Comparison of ENCODE assay signal across 1 cellular context in genomic region chr13:30114586-30115256, GRCh38.
A peak's percentile ranks its signal among the peaks of the same experiment; 100 is the strongest.
TF ChIP-seq lines count a peak whose summit lies in the region.

No MANE protein-coding gene starts in this region.

TF ChIP-seq in HepG2, 621 proteins besides CTCF, POLR2A, EP300 and RAD21 (continued from another document and continues in another):
- TF ChIP-seq ZNF318 (CRISPR knock-in tag; IDR thresholded peaks at IDR 0.05) (no peak), CBX5 (CRISPR knock-in tag; IDR thresholded peaks at IDR 0.05; ENCODE audit: borderline replicate concordance) (no peak; the same call in 1 of the 2 replicates), ZFP37 (CRISPR knock-in tag; IDR thresholded peaks at IDR 0.05; ENCODE audit: borderline replicate concordance) (no peak), RFXAP (CRISPR knock-in tag; IDR thresholded peaks at IDR 0.05; ENCODE audit: borderline replicate concordance) (peak; percentile 48; the same call in 1 of the 2 replicates), RFX3 (CRISPR knock-in tag; IDR thresholded peaks at IDR 0.05) (no peak), SIN3A (IDR thresholded peaks at IDR 0.05; ENCODE audit: borderline replicate concordance, low read depth, low read length) (no peak), ZNF276 (CRISPR knock-in tag; IDR thresholded peaks at IDR 0.05; ENCODE audit: low read depth) (no peak), CREB3 (CRISPR knock-in tag; IDR thresholded peaks at IDR 0.05) (no peak), CCAR2 (optimal IDR thresholded peaks at IDR 0.05; ENCODE audit: low read depth, low read length) (no peak), NR3C1 (CRISPR knock-in tag; IDR thresholded peaks at IDR 0.05) (no peak), RXRB (CRISPR knock-in tag; IDR thresholded peaks at IDR 0.05; ENCODE audit: borderline replicate concordance) (no peak; the same call in 1 of the 2 replicates), HNRNPUL1 (IDR thresholded peaks at IDR 0.05; ENCODE audit: low read depth, low read length) (no peak), IRF9 (CRISPR knock-in tag; IDR thresholded peaks at IDR 0.05; ENCODE audit: borderline replicate concordance) (0 out of 2 replicates have a peak, but pooled peaks have one; percentile 55), MXI1 (IDR thresholded peaks at IDR 0.05; ENCODE audit: borderline replicate concordance, low read depth, low read length) (peak; percentile 27; the same call in 1 of the 3 replicates), SPEN (CRISPR knock-in tag; IDR thresholded peaks at IDR 0.05; ENCODE audit: low read depth) (0 out of 2 replicates have a peak, but pooled peaks have one; percentile 43), STAT5B (CRISPR knock-in tag; IDR thresholded peaks at IDR 0.05) (no peak), KLF12 (CRISPR knock-in tag; IDR thresholded peaks at IDR 0.05; ENCODE audit: borderline replicate concordance) (0 out of 2 replicates have a peak, but pooled peaks have one; percentile 56), PLRG1 (conservative IDR thresholded peaks at IDR 0.05) (no peak), FOSL2 (CRISPR knock-in tag; IDR thresholded peaks at IDR 0.05) (peak; percentile 61), ZNF230 (CRISPR knock-in tag; IDR thresholded peaks at IDR 0.05) (no peak; the same call in 1 of the 2 replicates), GATAD1 (CRISPR knock-in tag; IDR thresholded peaks at IDR 0.05) (no peak), SNAPC5 (CRISPR knock-in tag; IDR thresholded peaks at IDR 0.05; ENCODE audit: borderline replicate concordance) (no peak), FLYWCH1 (CRISPR knock-in tag; IDR thresholded peaks at IDR 0.05) (no peak), MLX (CRISPR knock-in tag; IDR thresholded peaks at IDR 0.05) (no peak), TBL1XR1 (IDR thresholded peaks at IDR 0.05; ENCODE audit: borderline replicate concordance, low read length, partially characterized antibody) (no peak), ATAD3A (CRISPR knock-in tag; IDR thresholded peaks at IDR 0.05) (no peak)
- TF ChIP-seq, protein P1, sequence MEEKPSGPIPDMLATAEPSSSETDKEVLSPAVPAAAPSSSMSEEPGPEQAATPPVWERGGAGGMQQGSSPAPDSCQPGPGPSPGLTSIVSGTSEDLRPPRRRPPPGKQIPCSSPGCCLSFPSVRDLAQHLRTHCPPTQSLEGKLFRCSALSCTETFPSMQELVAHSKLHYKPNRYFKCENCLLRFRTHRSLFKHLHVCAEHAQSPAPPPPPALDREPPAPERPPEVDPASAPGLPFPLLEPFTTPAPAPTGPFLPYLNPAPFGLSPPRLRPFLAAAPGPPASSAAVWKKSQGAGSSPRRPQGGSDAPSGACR (CRISPR knock-in tag; IDR thresholded peaks at IDR 0.05), result no peak
- TF ChIP-seq, protein P2, sequence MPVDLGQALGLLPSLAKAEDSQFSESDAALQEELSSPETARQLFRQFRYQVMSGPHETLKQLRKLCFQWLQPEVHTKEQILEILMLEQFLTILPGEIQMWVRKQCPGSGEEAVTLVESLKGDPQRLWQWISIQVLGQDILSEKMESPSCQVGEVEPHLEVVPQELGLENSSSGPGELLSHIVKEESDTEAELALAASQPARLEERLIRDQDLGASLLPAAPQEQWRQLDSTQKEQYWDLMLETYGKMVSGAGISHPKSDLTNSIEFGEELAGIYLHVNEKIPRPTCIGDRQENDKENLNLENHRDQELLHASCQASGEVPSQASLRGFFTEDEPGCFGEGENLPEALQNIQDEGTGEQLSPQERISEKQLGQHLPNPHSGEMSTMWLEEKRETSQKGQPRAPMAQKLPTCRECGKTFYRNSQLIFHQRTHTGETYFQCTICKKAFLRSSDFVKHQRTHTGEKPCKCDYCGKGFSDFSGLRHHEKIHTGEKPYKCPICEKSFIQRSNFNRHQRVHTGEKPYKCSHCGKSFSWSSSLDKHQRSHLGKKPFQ (CRISPR knock-in tag; IDR thresholded peaks at IDR 0.05; ENCODE audit: insufficient replicate concordance), result no peak
- TF ChIP-seq, protein P3, sequence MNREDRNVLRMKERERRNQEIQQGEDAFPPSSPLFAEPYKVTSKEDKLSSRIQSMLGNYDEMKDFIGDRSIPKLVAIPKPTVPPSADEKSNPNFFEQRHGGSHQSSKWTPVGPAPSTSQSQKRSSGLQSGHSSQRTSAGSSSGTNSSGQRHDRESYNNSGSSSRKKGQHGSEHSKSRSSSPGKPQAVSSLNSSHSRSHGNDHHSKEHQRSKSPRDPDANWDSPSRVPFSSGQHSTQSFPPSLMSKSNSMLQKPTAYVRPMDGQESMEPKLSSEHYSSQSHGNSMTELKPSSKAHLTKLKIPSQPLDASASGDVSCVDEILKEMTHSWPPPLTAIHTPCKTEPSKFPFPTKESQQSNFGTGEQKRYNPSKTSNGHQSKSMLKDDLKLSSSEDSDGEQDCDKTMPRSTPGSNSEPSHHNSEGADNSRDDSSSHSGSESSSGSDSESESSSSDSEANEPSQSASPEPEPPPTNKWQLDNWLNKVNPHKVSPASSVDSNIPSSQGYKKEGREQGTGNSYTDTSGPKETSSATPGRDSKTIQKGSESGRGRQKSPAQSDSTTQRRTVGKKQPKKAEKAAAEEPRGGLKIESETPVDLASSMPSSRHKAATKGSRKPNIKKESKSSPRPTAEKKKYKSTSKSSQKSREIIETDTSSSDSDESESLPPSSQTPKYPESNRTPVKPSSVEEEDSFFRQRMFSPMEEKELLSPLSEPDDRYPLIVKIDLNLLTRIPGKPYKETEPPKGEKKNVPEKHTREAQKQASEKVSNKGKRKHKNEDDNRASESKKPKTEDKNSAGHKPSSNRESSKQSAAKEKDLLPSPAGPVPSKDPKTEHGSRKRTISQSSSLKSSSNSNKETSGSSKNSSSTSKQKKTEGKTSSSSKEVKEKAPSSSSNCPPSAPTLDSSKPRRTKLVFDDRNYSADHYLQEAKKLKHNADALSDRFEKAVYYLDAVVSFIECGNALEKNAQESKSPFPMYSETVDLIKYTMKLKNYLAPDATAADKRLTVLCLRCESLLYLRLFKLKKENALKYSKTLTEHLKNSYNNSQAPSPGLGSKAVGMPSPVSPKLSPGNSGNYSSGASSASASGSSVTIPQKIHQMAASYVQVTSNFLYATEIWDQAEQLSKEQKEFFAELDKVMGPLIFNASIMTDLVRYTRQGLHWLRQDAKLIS (CRISPR knock-in tag; IDR thresholded peaks at IDR 0.05), result no peak
- TF ChIP-seq, protein P4, sequence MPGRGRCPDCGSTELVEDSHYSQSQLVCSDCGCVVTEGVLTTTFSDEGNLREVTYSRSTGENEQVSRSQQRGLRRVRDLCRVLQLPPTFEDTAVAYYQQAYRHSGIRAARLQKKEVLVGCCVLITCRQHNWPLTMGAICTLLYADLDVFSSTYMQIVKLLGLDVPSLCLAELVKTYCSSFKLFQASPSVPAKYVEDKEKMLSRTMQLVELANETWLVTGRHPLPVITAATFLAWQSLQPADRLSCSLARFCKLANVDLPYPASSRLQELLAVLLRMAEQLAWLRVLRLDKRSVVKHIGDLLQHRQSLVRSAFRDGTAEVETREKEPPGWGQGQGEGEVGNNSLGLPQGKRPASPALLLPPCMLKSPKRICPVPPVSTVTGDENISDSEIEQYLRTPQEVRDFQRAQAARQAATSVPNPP (CRISPR knock-in tag; IDR thresholded peaks at IDR 0.05), result no peak
- TF ChIP-seq, protein P5, sequence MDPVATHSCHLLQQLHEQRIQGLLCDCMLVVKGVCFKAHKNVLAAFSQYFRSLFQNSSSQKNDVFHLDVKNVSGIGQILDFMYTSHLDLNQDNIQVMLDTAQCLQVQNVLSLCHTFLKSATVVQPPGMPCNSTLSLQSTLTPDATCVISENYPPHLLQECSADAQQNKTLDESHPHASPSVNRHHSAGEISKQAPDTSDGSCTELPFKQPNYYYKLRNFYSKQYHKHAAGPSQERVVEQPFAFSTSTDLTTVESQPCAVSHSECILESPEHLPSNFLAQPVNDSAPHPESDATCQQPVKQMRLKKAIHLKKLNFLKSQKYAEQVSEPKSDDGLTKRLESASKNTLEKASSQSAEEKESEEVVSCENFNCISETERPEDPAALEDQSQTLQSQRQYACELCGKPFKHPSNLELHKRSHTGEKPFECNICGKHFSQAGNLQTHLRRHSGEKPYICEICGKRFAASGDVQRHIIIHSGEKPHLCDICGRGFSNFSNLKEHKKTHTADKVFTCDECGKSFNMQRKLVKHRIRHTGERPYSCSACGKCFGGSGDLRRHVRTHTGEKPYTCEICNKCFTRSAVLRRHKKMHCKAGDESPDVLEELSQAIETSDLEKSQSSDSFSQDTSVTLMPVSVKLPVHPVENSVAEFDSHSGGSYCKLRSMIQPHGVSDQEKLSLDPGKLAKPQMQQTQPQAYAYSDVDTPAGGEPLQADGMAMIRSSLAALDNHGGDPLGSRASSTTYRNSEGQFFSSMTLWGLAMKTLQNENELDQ (CRISPR knock-in tag; IDR thresholded peaks at IDR 0.05; ENCODE audit: borderline replicate concordance), result no peak
- TF ChIP-seq, protein P6, sequence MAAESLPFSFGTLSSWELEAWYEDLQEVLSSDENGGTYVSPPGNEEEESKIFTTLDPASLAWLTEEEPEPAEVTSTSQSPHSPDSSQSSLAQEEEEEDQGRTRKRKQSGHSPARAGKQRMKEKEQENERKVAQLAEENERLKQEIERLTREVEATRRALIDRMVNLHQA (CRISPR knock-in tag; IDR thresholded peaks at IDR 0.05), result no peak
